In the genomic region with DNA sequence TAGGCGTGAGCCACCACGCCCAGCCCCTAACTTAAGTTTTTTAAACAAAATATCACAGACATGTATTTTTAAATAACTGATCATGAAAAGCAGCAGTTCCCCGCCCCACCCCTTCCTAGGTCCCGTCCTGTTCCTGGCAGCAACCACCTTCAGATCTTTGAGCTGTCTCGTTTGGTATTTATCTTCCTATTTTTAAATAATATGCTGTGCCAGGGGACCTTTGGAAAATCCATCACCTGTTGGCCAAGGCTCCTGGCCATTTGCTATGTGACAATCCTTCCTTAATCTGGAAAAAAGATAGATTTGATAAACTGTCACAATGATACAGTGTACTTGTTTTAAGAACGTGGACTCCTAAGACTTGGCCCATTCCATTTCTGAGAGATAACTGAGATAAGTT, we compare ENCODE assay signal across 11 cellular contexts.
"Had no signal": no experiment of that assay in that cellular context is flagged by ENCODE, and none has a peak within 500 bp of the region (broad histone marks: within the 10 kb centered on the region; RNA-seq: fewer than 3 reads in every experiment).

No MANE protein-coding gene starts in this region.

- DNase-seq: GM23248, GOT3, H7, H9, HCEC 1CT, HFFc6 had no signal

- H3K4me3 ChIP-seq: GM23248, GM23338, HAP-1 had no signal

- H3K9me3 ChIP-seq: HAP-1 had no signal

- H3K27ac ChIP-seq: GM23248 had no signal

- ATAC-seq: GM23338, HCT116 had no signal

- H3K9ac ChIP-seq: GM23248 had no signal

- FAIRE-seq: H1, H54 had no signal

- H2AFZ ChIP-seq: GM23248, GM23338 had no signal

- H3K36me3 ChIP-seq: HAP-1 had no signal

- H3K4me1 ChIP-seq: HAP-1 had no signal

- H3K4me2 ChIP-seq: GM23338 had no signal
